In genomic region chr13:95784161-95784880, GRCh38 we compare ENCODE assay signal across 11 cellular contexts.
DNase-seq lines count a peak whose midpoint lies in the region; ATAC-seq and TF ChIP-seq lines count a peak whose summit lies in the region.
"Had no signal": no experiment of that assay in that cellular context is flagged by ENCODE, and none has a peak within 500 bp of the region (broad histone marks: within the 10 kb centered on the region; RNA-seq: fewer than 3 reads in every experiment).

No MANE protein-coding gene starts in this region.

- H3K9me3 ChIP-seq in HEK293 (ENCODE audit: control insufficient read depth, insufficient read depth, low read depth, low read length) (no peaks in the 10 kb centered on the region), body of pancreas (no peaks in the 10 kb centered on the region)

- no peaks in the 10 kb centered on the region for H3K4me1 ChIP-seq in HEK293 (ENCODE audit: control insufficient read depth, insufficient read depth, low read length)
- H3K4me1 ChIP-seq in body of pancreas: peaks cover 40% of the 10 kb centered on the region

- ATAC-seq in body of pancreas: peak; percentile 34
- ATAC-seq: T-helper 17 cell had no signal

- CTCF ChIA-PET in HEK293 (lab: Yijun Ruan, JAX): no interaction called here

- TF ChIP-seq POLR2A in body of pancreas (IDR thresholded peaks at IDR 0.05): no peak

- H3K36me3 ChIP-seq in HEK293 (ENCODE audit: control insufficient read depth in 2 of 2, insufficient read depth in 1 of 2, low read length in 2 of 2) (peaks cover 0 to 20% of the 10 kb centered on the region in 2 experiments; a peak in 1 of 3 replicates), body of pancreas (replicated peaks in 1 of 2; ENCODE audit: insufficient read depth in 1 of 2, low read depth in 2 of 2) (peaks cover 2 to 6% of the 10 kb centered on the region in 2 donors)

- intact Hi-C loops in body of pancreas (cut with DNase I): no loop called here

- H3K4me3 ChIP-seq in HEK293 (ENCODE audit: low read depth, low read length): no peak overlapping the region
- H3K4me3 ChIP-seq in body of pancreas: no peak overlapping the region

- TF ChIP-seq CTCF in HEK293 (tag by site-specific recombination; IDR thresholded peaks at IDR 0.05) (no peak), body of pancreas (IDR thresholded peaks at IDR 0.05) (no peak)

- no peaks in the 10 kb centered on the region for H3K27me3 ChIP-seq in body of pancreas

- DNase-seq in body of pancreas (no peak), islet precursor cell (peak; percentile 67), stromal cell of bone marrow (ENCODE audit: low read depth) (peak; percentile 60), NCI-H1694 (lab: John Stamatoyannopoulos, UW) (no peak), mucosa of gallbladder (ENCODE audit: low spot score) (no peak), HT-29 (ENCODE audit: low spot score) (no peak)
- DNase-seq: activated CD8-positive, alpha-beta memory T cell treated with anti-CD3 and anti-CD28 coated beads, Interleukin-2, amount 50 U/mL, for 48 hours; DMS79 treated with DMSO at 0.1 percent for 48 hours; immature natural killer cell; T-helper 17 cell had no signal

- POLR2A ChIA-PET in HEK293 (lab: Yijun Ruan, JAX): no interaction called here

- WGBS in body of pancreas, 2 donors: 66 to 73% methylated on average over 6 of the region's 6 CpGs

- H3K27ac ChIP-seq in HEK293 (ENCODE audit: extremely low read depth, low read depth, low read length) (no peak overlapping the region), body of pancreas (peak overlapping the region in 2 of 4 donors; percentile 20)

TF ChIP-seq in HEK293, 187 proteins besides CTCF, POLR2A, EP300 and RAD21:
- TF ChIP-seq ATF2 (tag by site-specific recombination; IDR thresholded peaks at IDR 0.05; ENCODE audit: low read depth) (0 out of 2 replicates have a peak, but pooled peaks have one; percentile 31), ZNF76 (tag by site-specific recombination; IDR thresholded peaks at IDR 0.05; ENCODE audit: borderline replicate concordance, low read depth) (no peak)

Comparison
In these comparisons a context has a peak if more than half of its experiments do, and no peak if none do; other contexts are left out.
1. DNase-seq: peak in islet precursor cell (single experiment) and stromal cell of bone marrow (single experiment); none in body of pancreas (0 of 4), NCI-H1694 (single experiment), mucosa of gallbladder (single experiment) and HT-29 (single experiment).